In genomic region chr7:104207348-104207730, GRCh38 we compare ENCODE assay signal across 7 cellular contexts.
DNase-seq lines count a peak whose midpoint lies in the region; ATAC-seq and TF ChIP-seq lines count a peak whose summit lies in the region.

No MANE protein-coding gene starts in this region.

- in situ Hi-C loops in astrocyte of the cerebellum (cut with HindIII; ENCODE audit: low sequenced_read_pairs) = no loop called here

- peak overlapping the region; percentile 78 for H3K9ac ChIP-seq in HUES48 (ENCODE audit: low read depth, low read length)

- peak overlapping the region; percentile 69 for H3K27ac ChIP-seq in HUES48 (ENCODE audit: low read depth, low read length)

- H3K27ac Mint-ChIP-seq in stimulated activated naive B cell treated with anti-CD40 and anti-IgM and Interleukin-4, amounts not matched to agents 10 μg/mL and 1 μg/mL and 100 μg/mL, for 72 hours = peak overlapping the region; percentile 97

- peaks cover 15% of the 10 kb centered on the region for H3K9me3 ChIP-seq in HUES48 (ENCODE audit: control insufficient read depth, insufficient read depth, low read length)

- H3K27me3 Mint-ChIP-seq in stimulated activated naive B cell treated with anti-CD40 and anti-IgM and Interleukin-4, amounts not matched to agents 10 μg/mL and 1 μg/mL and 100 μg/mL, for 72 hours = peaks cover 24 to 28% of the 10 kb centered on the region in 2 donors

- H3K36me3 ChIP-seq in HUES48 (ENCODE audit: control insufficient read depth, insufficient read depth, low read length) = peaks cover 19% of the 10 kb centered on the region

- peaks cover 12 to 13% of the 10 kb centered on the region in 2 donors for H3K36me3 Mint-ChIP-seq in stimulated activated naive B cell treated with anti-CD40 and anti-IgM and Interleukin-4, amounts not matched to agents 10 μg/mL and 1 μg/mL and 100 μg/mL, for 72 hours

- ATAC-seq in GM21515 (IDR thresholded peaks at IDR 0.05; ENCODE audit: unreplicated experiment) = peak; percentile 30
- peak; percentile 53 to 55 for ATAC-seq in stimulated activated naive B cell treated with anti-CD40 and anti-IgM and Interleukin-4, amounts not matched to agents 10 μg/mL and 1 μg/mL and 100 μg/mL, for 72 hours (replicated peaks)

- TF ChIP-seq CTCF in GM12864 (IDR thresholded peaks at IDR 0.05; ENCODE audit: low read depth, low read length, missing control alignments) (no peak), astrocyte of the cerebellum (IDR thresholded peaks at IDR 0.05; ENCODE audit: low read depth, low read length, missing control alignments) (no peak)

- peaks cover 10 to 11% of the 10 kb centered on the region in 2 donors for H3K4me1 Mint-ChIP-seq in stimulated activated naive B cell treated with anti-CD40 and anti-IgM and Interleukin-4, amounts not matched to agents 10 μg/mL and 1 μg/mL and 100 μg/mL, for 72 hours

- H3K4me1 ChIP-seq in HUES48 (ENCODE audit: control insufficient read depth, insufficient read depth, low read length) = peaks cover 11% of the 10 kb centered on the region; the same call in 1 of the 2 replicates

- DNase-seq in GM12864 (ENCODE audit: low read depth) = no peak
- DNase-seq in astrocyte of the cerebellum (ENCODE audit: low read depth) = no peak
- DNase-seq in iris pigment epithelial cell (ENCODE audit: low read depth) = peak; percentile 40
- DNase-seq in stimulated activated naive B cell treated with anti-CD40 and anti-IgM and Interleukin-4, amounts not matched to agents 10 μg/mL and 1 μg/mL and 100 μg/mL, for 72 hours = no peak
- no peak for DNase-seq in NCI-H748 treated with DMSO at 0.1 percent for 48 hours (lab: John Stamatoyannopoulos, UW)

- H3K4me3 Mint-ChIP-seq in stimulated activated naive B cell treated with anti-CD40 and anti-IgM and Interleukin-4, amounts not matched to agents 10 μg/mL and 1 μg/mL and 100 μg/mL, for 72 hours = peak overlapping the region; percentile 96 to 99

- peak overlapping the region; percentile 78 for H3K4me3 ChIP-seq in GM12864 (ENCODE audit: low read depth, low read length)
- H3K4me3 ChIP-seq in HUES48 (ENCODE audit: low read depth, low read length) = peak overlapping the region; percentile 94
- peak overlapping the region; percentile 82 for H3K4me3 ChIP-seq in astrocyte of the cerebellum (ENCODE audit: low read depth, low read length)

- H3K27me3 ChIP-seq in HUES48 (ENCODE audit: control insufficient read depth, insufficient read depth, low read length) = no peaks in the 10 kb centered on the region

- peaks cover 0 to 2% of the 10 kb centered on the region in 2 donors for H3K9me3 Mint-ChIP-seq in stimulated activated naive B cell treated with anti-CD40 and anti-IgM and Interleukin-4, amounts not matched to agents 10 μg/mL and 1 μg/mL and 100 μg/mL, for 72 hours
